In genomic region chr2:214255046-214255445, GRCh38 we compare ENCODE assay signal across 11 cellular contexts.
"Had no signal": no experiment of that assay in that cellular context is flagged by ENCODE, and none has a peak within 500 bp of the region (broad histone marks: within the 10 kb centered on the region; RNA-seq: fewer than 3 reads in every experiment).

No MANE protein-coding gene starts in this region.

- DNase-seq: GM23248, GOT3, H7, H9, HCEC 1CT, HFFc6 had no signal

- H3K4me3 Mint-ChIP-seq: GM23338, H9, HFFc6 had no signal

- H3K36me3 ChIP-seq: HAP-1 had no signal

- ATAC-seq: GM23338, HCT116 had no signal

- H3K27ac Mint-ChIP-seq: HFFc6 had no signal

- H3K4me1 ChIP-seq: HAP-1 had no signal

- H3K9me3 ChIP-seq: HAP-1 had no signal

- H2AFZ ChIP-seq: GM23248, GM23338 had no signal

- FAIRE-seq: H1, H54 had no signal

- H3K9ac ChIP-seq: GM23248 had no signal

- H3K4me2 ChIP-seq: GM23338 had no signal

- H3K4me3 ChIP-seq: GM23248, GM23338, HAP-1 had no signal

- H3K9me3 Mint-ChIP-seq: GM23338, HFFc6 had no signal

- H3K27ac ChIP-seq: GM23248 had no signal
